In the genomic region with DNA sequence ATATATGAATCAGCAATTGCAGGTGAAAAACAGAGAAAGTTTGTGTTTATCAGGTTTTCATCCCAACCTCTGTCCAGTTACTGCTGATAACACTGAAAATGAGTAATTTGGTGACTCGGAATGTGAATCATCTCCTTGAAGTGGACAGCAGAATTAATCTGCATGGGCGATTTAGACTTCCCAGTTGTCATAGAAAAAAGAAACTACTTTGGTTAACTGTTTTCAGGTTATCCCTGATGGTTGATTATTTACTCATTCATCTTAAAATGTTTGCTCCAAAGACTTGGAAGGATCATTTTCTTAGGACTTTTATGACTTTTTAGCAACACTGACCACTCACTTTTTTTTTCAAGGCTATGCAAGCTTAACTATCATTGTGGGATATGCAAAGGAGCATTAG, we compare ENCODE assay signal across 27 cellular contexts.
A peak's percentile ranks its signal among the peaks of the same experiment; 100 is the strongest.
DNase-seq lines count a peak whose midpoint lies in the region; ATAC-seq, FAIRE-seq and TF ChIP-seq lines count a peak whose summit lies in the region.
"Had no signal": no experiment of that assay in that cellular context is flagged by ENCODE, and none has a peak within 500 bp of the region (broad histone marks: within the 10 kb centered on the region; RNA-seq: fewer than 3 reads in every experiment).

No MANE protein-coding gene starts in this region.

- WGBS in SK-N-SH (ENCODE audit: low lambda C conversion rate) = 46% methylated on average over 2 of the region's 2 CpGs

- H3K9me3 ChIP-seq in SK-N-SH (no peaks in the 10 kb centered on the region), astrocyte (ENCODE audit: insufficient read depth, low read depth, low read length) (no peaks in the 10 kb centered on the region)

- peaks cover 3% of the 10 kb centered on the region for H3K36me3 Mint-ChIP-seq in astrocyte (ENCODE audit: low read depth, unreplicated experiment)
- no peaks in the 10 kb centered on the region for H3K36me3 Mint-ChIP-seq in activated CD4-positive, alpha-beta T cell treated with anti-CD3 and anti-CD28 coated beads, Interleukin-2, amount 10 ng/mL, durations not matched to agents 24 days and 14 days (ENCODE audit: low read depth)
- H3K36me3 Mint-ChIP-seq: activated naive CD8-positive, alpha-beta T cell treated with anti-CD3 and anti-CD28 coated beads, Interleukin-2, amount 10 ng/mL, durations not matched to agents 7 days and 5 days; CD8-positive, alpha-beta memory T cell; natural killer cell had no signal

- no peak for ATAC-seq in SK-N-SH treated with all-trans-retinoic acid at 6 μM for 48 hours
- no peak for ATAC-seq in GM18907 (IDR thresholded peaks at IDR 0.05; ENCODE audit: unreplicated experiment)
- ATAC-seq: activated CD4-positive, alpha-beta T cell treated with anti-CD3 and anti-CD28 coated beads for 36 hours; HCT116; natural killer cell had no signal

- CTCF ChIA-PET in SK-N-SH (lab: Yijun Ruan, JAX) = no interaction called here

- TF ChIP-seq RAD21 in SK-N-SH (IDR thresholded peaks at IDR 0.05; ENCODE audit: low read length) = no peak

- DNase-seq in SK-N-SH (no peak), astrocyte (ENCODE audit: low read depth) (peak; percentile 42), fibroblast of pulmonary artery (ENCODE audit: low read depth) (peak; percentile 17), stromal cell of bone marrow (ENCODE audit: low read depth) (peak; percentile 40), DMS153 (lab: John Stamatoyannopoulos, UW) (no peak)
- DNase-seq in activated CD4-positive, alpha-beta T cell treated with anti-CD3 and anti-CD28 coated beads, Interleukin-2, amount 10 ng/mL, durations not matched to agents 24 days and 14 days = no peak
- DNase-seq: activated CD4-positive, alpha-beta T cell treated with anti-CD3 and anti-CD28 coated beads for 36 hours; activated effector memory CD4-positive, alpha-beta T cell treated with anti-CD3 and anti-CD28 coated beads, Interleukin-2, amount 50 U/mL, for 16 hours; activated naive CD8-positive, alpha-beta T cell treated with anti-CD3 and anti-CD28 coated beads, Interleukin-2, amount 10 ng/mL, durations not matched to agents 7 days and 5 days; activated T-cell treated with anti-CD3 and anti-CD28 coated beads for 4 hours; AML-193; CD8-positive, alpha-beta memory T cell; effector CD8-positive, alpha-beta T cell; islet precursor cell; natural killer cell; NCI-H1417 treated with DMSO at 0.1 percent for 48 hours; NCI-H2081 treated with DMSO at 0.1 percent for 48 hours; NCI-H774 had no signal

- H3K27me3 ChIP-seq in SK-N-SH (ENCODE audit: insufficient read depth) (no peaks in the 10 kb centered on the region), astrocyte (ENCODE audit: insufficient read depth, low read length) (no peaks in the 10 kb centered on the region)
- H3K27me3 ChIP-seq: breast epithelium, tibial nerve had no signal

- FAIRE-seq in astrocyte (lab: Jason Lieb, UNC) = peak; percentile 62
- FAIRE-seq: colon had no signal

- H3K4me1 ChIP-seq in SK-N-SH (ENCODE audit: control insufficient read depth in 1 of 2, insufficient read depth in 2 of 2, low read depth in 1 of 2, low read length in 1 of 2) (no peaks in the 10 kb centered on the region), astrocyte (ENCODE audit: insufficient read depth, low read length) (peaks cover 2% of the 10 kb centered on the region)
- H3K4me1 ChIP-seq: breast epithelium had no signal

- H3K4me3 ChIP-seq in SK-N-SH (ENCODE audit: low read depth in 2 of 2, low read length in 1 of 2) (no peak overlapping the region), astrocyte (ENCODE audit: insufficient read depth, low read depth, low read length) (no peak overlapping the region), fibroblast of pulmonary artery (replicated peaks; ENCODE audit: low read depth, low read length) (no peak overlapping the region)
- H3K4me3 ChIP-seq: breast epithelium, tibial nerve had no signal

- no peak overlapping the region for H2AFZ ChIP-seq in SK-N-SH (ENCODE audit: low read depth)
- H2AFZ ChIP-seq in astrocyte (ENCODE audit: low read depth, low read length) = no peak overlapping the region

- H3K27ac Mint-ChIP-seq in astrocyte (ENCODE audit: unreplicated experiment) = no peak overlapping the region
- no peak overlapping the region for H3K27ac Mint-ChIP-seq in activated CD4-positive, alpha-beta T cell treated with anti-CD3 and anti-CD28 coated beads, Interleukin-2, amount 10 ng/mL, durations not matched to agents 24 days and 14 days
- H3K27ac Mint-ChIP-seq: activated CD4-positive, alpha-beta T cell treated with anti-CD3 and anti-CD28 coated beads for 36 hours; activated naive CD8-positive, alpha-beta T cell treated with anti-CD3 and anti-CD28 coated beads, Interleukin-2, amount 10 ng/mL, durations not matched to agents 7 days and 5 days; natural killer cell; T-helper 2 cell treated with Interferon-gamma antibody and Interleukin-4, amounts not matched to agents 5 μg/mL and 100 μg/mL, for 36 hours had no signal

- TF ChIP-seq CTCF in SK-N-SH (IDR thresholded peaks at IDR 0.05) = no peak
- TF ChIP-seq CTCF in astrocyte (IDR thresholded peaks at IDR 0.05; ENCODE audit: insufficient read depth, low read depth, low read length) = no peak
- TF ChIP-seq CTCF in fibroblast of pulmonary artery (IDR thresholded peaks at IDR 0.05; ENCODE audit: low read length, missing control alignments) = no peak

- intact Hi-C loops in activated CD4-positive, alpha-beta T cell treated with anti-CD3 and anti-CD28 coated beads, Interleukin-2, amount 10 ng/mL, durations not matched to agents 24 days and 14 days (cut with micrococcal nuclease) = no loop called here

- no peaks in the 10 kb centered on the region for H4K20me1 ChIP-seq in SK-N-SH (ENCODE audit: insufficient read depth)
- H4K20me1 ChIP-seq in astrocyte (ENCODE audit: insufficient read depth, low read length) = no peaks in the 10 kb centered on the region

- H3K79me2 ChIP-seq in SK-N-SH (ENCODE audit: insufficient read depth) = no peaks in the 10 kb centered on the region
- H3K79me2 ChIP-seq in astrocyte (ENCODE audit: insufficient read depth, low read length) = no peaks in the 10 kb centered on the region

- no peak overlapping the region for H3K27ac ChIP-seq in SK-N-SH (ENCODE audit: low read depth in 2 of 2, low read length in 1 of 2)
- H3K27ac ChIP-seq in astrocyte (ENCODE audit: low read depth, low read length) = no peak overlapping the region
- H3K27ac ChIP-seq: 22Rv1, breast epithelium, KMS-11, tibial nerve had no signal

- TF ChIP-seq EP300 in SK-N-SH (IDR thresholded peaks at IDR 0.05; ENCODE audit: borderline replicate concordance in 1 of 2, low read depth in 1 of 2, low read length in 1 of 2) = no peak

- H3K36me3 ChIP-seq in SK-N-SH (replicated peaks in 1 of 2; ENCODE audit: control insufficient read depth in 1 of 2, insufficient read depth in 2 of 2, low read length in 1 of 2) = no peaks in the 10 kb centered on the region
- no peaks in the 10 kb centered on the region for H3K36me3 ChIP-seq in astrocyte (ENCODE audit: insufficient read depth, low read length)
- H3K36me3 ChIP-seq: breast epithelium, tibial nerve had no signal

- no peak overlapping the region for H3K4me3 Mint-ChIP-seq in astrocyte (ENCODE audit: unreplicated experiment)
- no peak overlapping the region for H3K4me3 Mint-ChIP-seq in activated CD4-positive, alpha-beta T cell treated with anti-CD3 and anti-CD28 coated beads, Interleukin-2, amount 10 ng/mL, durations not matched to agents 24 days and 14 days
- H3K4me3 Mint-ChIP-seq: activated CD4-positive, alpha-beta T cell treated with anti-CD3 and anti-CD28 coated beads for 36 hours; activated naive CD8-positive, alpha-beta T cell treated with anti-CD3 and anti-CD28 coated beads, Interleukin-2, amount 10 ng/mL, durations not matched to agents 7 days and 5 days; CD8-positive, alpha-beta memory T cell; natural killer cell; T-helper 2 cell treated with Interferon-gamma antibody and Interleukin-4, amounts not matched to agents 5 μg/mL and 100 μg/mL, for 36 hours had no signal

- H3K4me2 ChIP-seq in SK-N-SH = no peak overlapping the region
- H3K4me2 ChIP-seq in astrocyte (ENCODE audit: low read length) = no peak overlapping the region
- H3K4me2 ChIP-seq: KMS-11 had no signal

- peaks cover 4% of the 10 kb centered on the region for H3K4me1 Mint-ChIP-seq in astrocyte (ENCODE audit: low read depth, unreplicated experiment)
- no peaks in the 10 kb centered on the region for H3K4me1 Mint-ChIP-seq in activated CD4-positive, alpha-beta T cell treated with anti-CD3 and anti-CD28 coated beads, Interleukin-2, amount 10 ng/mL, durations not matched to agents 24 days and 14 days
- H3K4me1 Mint-ChIP-seq: activated CD4-positive, alpha-beta T cell treated with anti-CD3 and anti-CD28 coated beads for 36 hours; activated naive CD8-positive, alpha-beta T cell treated with anti-CD3 and anti-CD28 coated beads, Interleukin-2, amount 10 ng/mL, durations not matched to agents 7 days and 5 days; CD8-positive, alpha-beta memory T cell; natural killer cell had no signal

- no peaks in the 10 kb centered on the region for H3K27me3 Mint-ChIP-seq in astrocyte (ENCODE audit: low read depth, unreplicated experiment)
- no peaks in the 10 kb centered on the region for H3K27me3 Mint-ChIP-seq in activated CD4-positive, alpha-beta T cell treated with anti-CD3 and anti-CD28 coated beads, Interleukin-2, amount 10 ng/mL, durations not matched to agents 24 days and 14 days
- H3K27me3 Mint-ChIP-seq: activated CD4-positive, alpha-beta T cell treated with anti-CD3 and anti-CD28 coated beads for 36 hours; activated naive CD8-positive, alpha-beta T cell treated with anti-CD3 and anti-CD28 coated beads, Interleukin-2, amount 10 ng/mL, durations not matched to agents 7 days and 5 days; CD8-positive, alpha-beta memory T cell had no signal

- no peak overlapping the region for H3K9ac ChIP-seq in SK-N-SH
- H3K9ac ChIP-seq in astrocyte (ENCODE audit: low read length) = no peak overlapping the region
- H3K9ac ChIP-seq: KMS-11 had no signal

- H3K9me2 ChIP-seq in SK-N-SH = no peaks in the 10 kb centered on the region

- no peaks in the 10 kb centered on the region for H3F3A ChIP-seq in SK-N-SH (replicated peaks; ENCODE audit: insufficient read depth)

- POLR2A ChIA-PET in SK-N-SH (lab: Yijun Ruan, JAX) = no interaction called here

- peaks cover 4% of the 10 kb centered on the region for H3K9me3 Mint-ChIP-seq in astrocyte (ENCODE audit: unreplicated experiment)
- H3K9me3 Mint-ChIP-seq in activated CD4-positive, alpha-beta T cell treated with anti-CD3 and anti-CD28 coated beads, Interleukin-2, amount 10 ng/mL, durations not matched to agents 24 days and 14 days = peaks cover 9% of the 10 kb centered on the region

TF ChIP-seq in SK-N-SH, 30 proteins besides CTCF, POLR2A, EP300 and RAD21 (continues in another document):
- TF ChIP-seq MXI1 (IDR thresholded peaks at IDR 0.05; ENCODE audit: low read depth, low read length) (no peak), FOSL2 (IDR thresholded peaks at IDR 0.05; ENCODE audit: borderline replicate concordance, low read depth) (peak; percentile 52), JUND (IDR thresholded peaks at IDR 0.05) (peak; percentile 35; the same call in 1 of the 2 replicates), POLR2AphosphoS5 (IDR thresholded peaks at IDR 0.05; ENCODE audit: low read depth, low read length) (no peak)

TF ChIP-seq in SK-N-SH treated with all-trans-retinoic acid at 6 μM for 48 hours, 23 proteins besides CTCF, POLR2A, EP300 and RAD21:
- TF ChIP-seq ARNTL (CRISPR knock-in tag; IDR thresholded peaks at IDR 0.05; ENCODE audit: borderline replicate concordance, low read depth) = no peak
TF ChIP-seq in SK-N-SH treated with all-trans-retinoic acid at 6 μM for 48 hours: peak in this region for 0.

Comparison
In these comparisons a context has a peak if more than half of its experiments do, and no peak if none do; other contexts are left out.
1. DNase-seq: peak in astrocyte (single experiment), fibroblast of pulmonary artery (single experiment) and stromal cell of bone marrow (single experiment); none in SK-N-SH (single experiment), DMS153 (single experiment) and activated CD4-positive, alpha-beta T cell treated with anti-CD3 and anti-CD28 coated beads, Interleukin-2, amount 10 ng/mL, durations not matched to agents 24 days and 14 days (single experiment).